ENCODE assay signal across 8 cellular contexts in genomic region chr13:32031815-32032345, GRCh38. TPM values are rescaled to one million over a fixed set of nuclear protein-coding genes. Genes with fewer than 3 reads are reported as not detected.
DNase-seq lines count a peak whose midpoint lies in the region; ATAC-seq, FAIRE-seq and TF ChIP-seq lines count a peak whose summit lies in the region.

No MANE protein-coding gene starts in this region.

- no peaks in the 10 kb centered on the region for H3K79me2 ChIP-seq in OCI-LY3 (ENCODE audit: low read length)
- H3K79me2 ChIP-seq in endothelial cell of umbilical vein (ENCODE audit: control insufficient read depth, insufficient read depth, low read length), result no peaks in the 10 kb centered on the region

- peak overlapping the region; percentile 86 for H3K4me3 ChIP-seq in OCI-LY3 (ENCODE audit: low read length)
- H3K4me3 ChIP-seq in endothelial cell of umbilical vein (replicated peaks in 1 of 3; ENCODE audit: insufficient read depth in 1 of 3, low read depth in 1 of 3, low read length in 3 of 3), result peak overlapping the region; percentile 59 to 88 (median 76)
- H3K4me3 ChIP-seq in ovary, result peak overlapping the region; percentile 77

- POLR2A ChIA-PET in endothelial cell of umbilical vein (lab: Charles Lee), result interaction anchor here (0.6 kb wide), 1 partner anchor 285 kb away, joined by 3 read pairs; no protein-coding TSS in a partner anchor

- dilution Hi-C loops in endothelial cell of umbilical vein (cut with MboI; ENCODE audit: extremely low pct_ligation_motif_present, low sequenced_read_pairs), result no loop called here

- no peak overlapping the region for H3K27ac ChIP-seq in OCI-LY3 (ENCODE audit: low read length)
- H3K27ac ChIP-seq in endothelial cell of umbilical vein (ENCODE audit: insufficient read depth, low read depth, low read length), result no peak overlapping the region
- peak overlapping the region; percentile 69 to 91 for H3K27ac ChIP-seq in ovary

- no peaks in the 10 kb centered on the region for H3K9me1 ChIP-seq in endothelial cell of umbilical vein (replicated peaks; ENCODE audit: control insufficient read depth, extremely low read depth, insufficient read depth, low read length)

- BruUV-seq in endothelial cell of umbilical vein (replicated peaks; lab: Mats Ljungman, UMichigan), result no TSS peak

- ATAC-seq in HG03565 (IDR thresholded peaks at IDR 0.05; ENCODE audit: unreplicated experiment), result no peak
- ATAC-seq in HG02610 (IDR thresholded peaks at IDR 0.05; ENCODE audit: unreplicated experiment), result no peak

- CTCF ChIA-PET in endothelial cell of umbilical vein (lab: Charles Lee), result interaction anchor here (0.9 to 2.8 kb wide), 5 partner anchors 122 to 229 kb away, joined by 3 to 13 read pairs (median 3); no protein-coding TSS in a partner anchor

- H2AFZ ChIP-seq in OCI-LY3 (ENCODE audit: low read depth, low read length), result peak overlapping the region; percentile 92
- H2AFZ ChIP-seq in endothelial cell of umbilical vein (ENCODE audit: low read depth, low read length), result peak overlapping the region; percentile 99

- TF ChIP-seq POLR2A in endothelial cell of umbilical vein (IDR thresholded peaks at IDR 0.05; ENCODE audit: low read depth, low read length) (no peak), ovary (IDR thresholded peaks at IDR 0.05) (no peak)

- H3K27me3 ChIP-seq in OCI-LY3 (ENCODE audit: low read depth, low read length) (peaks cover 19% of the 10 kb centered on the region), endothelial cell of umbilical vein (ENCODE audit: control insufficient read depth in 2 of 2, insufficient read depth in 2 of 2, low read length in 2 of 2) (no peaks in the 10 kb centered on the region), ovary (no peaks in the 10 kb centered on the region)

- WGBS in ovary, 3 donors, result 8 to 10% (median 9%) methylated on average over 3 of the region's 3 CpGs

- peak; percentile 52 for FAIRE-seq in endothelial cell of umbilical vein (lab: Jason Lieb, UNC)

- no peaks in the 10 kb centered on the region for H4K20me1 ChIP-seq in OCI-LY3 (ENCODE audit: insufficient read depth, low read length)
- no peaks in the 10 kb centered on the region for H4K20me1 ChIP-seq in endothelial cell of umbilical vein (replicated peaks; ENCODE audit: control insufficient read depth, extremely low read depth, insufficient read depth, low read length)

- H3K4me2 ChIP-seq in OCI-LY3 (ENCODE audit: low read length), result peak overlapping the region; percentile 87
- peak overlapping the region; percentile 64 for H3K4me2 ChIP-seq in endothelial cell of umbilical vein (ENCODE audit: insufficient read depth, low read length)

- peaks cover 16% of the 10 kb centered on the region for H3K4me1 ChIP-seq in ES-I3 (ENCODE audit: insufficient read depth, low read length)
- H3K4me1 ChIP-seq in OCI-LY3 (ENCODE audit: low read length), result peaks cover 6% of the 10 kb centered on the region; the same call in 1 of the 2 replicates
- H3K4me1 ChIP-seq in endothelial cell of umbilical vein (ENCODE audit: control insufficient read depth, extremely low read depth, insufficient read depth, low read length), result peaks cover 12% of the 10 kb centered on the region
- no peaks in the 10 kb centered on the region for H3K4me1 ChIP-seq in ovary (ENCODE audit: insufficient read depth)

- H3K9me3 ChIP-seq in ES-I3 (ENCODE audit: control insufficient read depth, insufficient read depth, low read length), result no peaks in the 10 kb centered on the region
- no peaks in the 10 kb centered on the region for H3K9me3 ChIP-seq in OCI-LY3 (ENCODE audit: insufficient read depth, low read length)
- no peaks in the 10 kb centered on the region for H3K9me3 ChIP-seq in endothelial cell of umbilical vein (replicated peaks; ENCODE audit: control insufficient read depth, insufficient read depth, low read length)
- H3K9me3 ChIP-seq in ovary, result no peaks in the 10 kb centered on the region

- peak overlapping the region; percentile 72 for H3K9ac ChIP-seq in ES-I3 (ENCODE audit: low read depth, low read length)
- peak overlapping the region; percentile 52 for H3K9ac ChIP-seq in OCI-LY3 (ENCODE audit: low read length)
- peak overlapping the region; percentile 43 for H3K9ac ChIP-seq in endothelial cell of umbilical vein (replicated peaks; ENCODE audit: extremely low read depth, insufficient read depth, low read length)

- intact Hi-C loops in endothelial cell of umbilical vein (cut with micrococcal nuclease) (loop anchor here (5.0 kb wide), 3 partner anchors 80 to 285 kb away; partner anchors contain the start of genes BRCA2 and ZAR1L), ovary (cut with DNase I) (loop anchor here in 2 of 4 donors (2.0 to 5.0 kb wide), 2 partner anchors 93 to 280 kb away; no protein-coding TSS in a partner anchor)

- H3K36me3 ChIP-seq in ES-I3 (ENCODE audit: insufficient read depth, low read length) (no peaks in the 10 kb centered on the region), OCI-LY3 (replicated peaks; ENCODE audit: low read depth, low read length) (no peaks in the 10 kb centered on the region), endothelial cell of umbilical vein (ENCODE audit: control insufficient read depth in 2 of 2, extremely low read depth in 1 of 2, insufficient read depth in 2 of 2, low read length in 2 of 2) (no peaks in the 10 kb centered on the region), ovary (no peaks in the 10 kb centered on the region)

- peak; percentile 30 for DNase-seq in endothelial cell of umbilical vein (ENCODE audit: low read depth, low spot score)
- no peak for DNase-seq in ovary
- no peak for DNase-seq in MV-4-11 (lab: John Stamatoyannopoulos, UW)
- no peak for DNase-seq in stimulated activated CD4-positive, alpha-beta T cell treated with anti-CD3 and anti-CD28 coated beads, Interleukin-4, amount 100 ng/mL, for 24 hours

- no peak for TF ChIP-seq EP300 in ovary (IDR thresholded peaks at IDR 0.05)

- no peak for TF ChIP-seq CTCF in OCI-LY3 (IDR thresholded peaks at IDR 0.05; ENCODE audit: low read depth, low read length)
- TF ChIP-seq CTCF in endothelial cell of umbilical vein (IDR thresholded peaks at IDR 0.05; ENCODE audit: extremely low read depth in 1 of 2, insufficient read depth in 1 of 2, low read depth in 1 of 2, low read length in 2 of 2), result no peak
- TF ChIP-seq CTCF in ovary (IDR thresholded peaks at IDR 0.05), result no peak

TF ChIP-seq in endothelial cell of umbilical vein, 7 proteins besides CTCF, POLR2A, EP300 and RAD21:
- TF ChIP-seq POLR2AphosphoS5 (IDR thresholded peaks at IDR 0.05; ENCODE audit: insufficient read depth, low read depth, low read length) (no peak), JUN (IDR thresholded peaks at IDR 0.05; ENCODE audit: borderline replicate concordance, insufficient read depth, insufficient read length, low read depth) (no peak), EZH2 (IDR thresholded peaks at IDR 0.05; ENCODE audit: borderline replicate concordance, low read depth, low read length, severe bottlenecking) (no peak), MAX (IDR thresholded peaks at IDR 0.05; ENCODE audit: insufficient read depth, insufficient read length) (no peak), FOS (IDR thresholded peaks at IDR 0.05; ENCODE audit: borderline replicate concordance, insufficient read depth, low read length) (no peak), GATA2 (IDR thresholded peaks at IDR 0.05; ENCODE audit: insufficient read depth, insufficient read length, low read depth, low read length) (no peak), MYC (IDR thresholded peaks at IDR 0.05; ENCODE audit: low read depth, low read length) (no peak)

RNA-seq across cellular contexts. Expression of gene FRY, which starts 0.3 kb away (rescaled TPM):
- total RNA-seq in endothelial cell of umbilical vein (75.8 and 86.7 TPM in 2 replicates), ovary (10 to 100 TPM; 11.6 to 36.7 (median 19.0) TPM)
- polyA plus RNA-seq in endothelial cell of umbilical vein (40.0 and 57.3 TPM in 2 replicates), ovary (10 to 100 TPM; 19.4 to 33.6 TPM)
- 43.3 and 47.7 TPM in 2 replicates for polyA plus RNA-seq in endothelial cell of umbilical vein (2011; cell fraction: cytosol; rRNA removed)
- 63.4 and 71.0 TPM in 2 replicates for polyA plus RNA-seq in endothelial cell of umbilical vein (2011; cell fraction: nucleus; rRNA removed)
- polyA plus RNA-seq in endothelial cell of umbilical vein (2012), result 36.5 and 37.6 TPM in 2 replicates
- 103 and 114 TPM in 2 replicates for polyA minus RNA-seq in endothelial cell of umbilical vein
- 0.31 TPM for polyA minus RNA-seq in endothelial cell of umbilical vein (2011; cell fraction: cytosol; rRNA and poly(A)+ RNA removed)
- polyA minus RNA-seq in endothelial cell of umbilical vein (2011; cell fraction: nucleus; rRNA and poly(A)+ RNA removed), result 63.4 and 65.7 TPM in 2 replicates

Comparison
In these comparisons a context has a peak if more than half of its experiments do, and no peak if none do; other contexts are left out.
1. H3K27ac ChIP-seq: peak in ovary (2 of 2); none in OCI-LY3 (single experiment) and endothelial cell of umbilical vein (single experiment).
2. Peak in every context shown above with its lines, with median percentiles within 50 percentile points of each other: H3K9ac ChIP-seq and H3K4me3 ChIP-seq.